In genomic region chrM:13756-14459, GRCh38 we compare ENCODE assay signal across 32 cellular contexts.
"Had no signal": no experiment of that assay in that cellular context is flagged by ENCODE, and none has a peak within 500 bp of the region (broad histone marks: within the 10 kb centered on the region; RNA-seq: fewer than 3 reads in every experiment).

No MANE protein-coding gene starts in this region.

- DNase-seq: Kasumi-1, MG63, NCI-H1048, NCI-H1092 treated with DMSO at 0.1 percent for 48 hours, NCI-H1105 treated with DMSO at 0.1 percent for 48 hours, NCI-H1417, NCI-H1436, NCI-H146, NCI-H1694, NCI-H187, NCI-H1930, NCI-H2029 treated with DMSO at 0.1 percent for 48 hours, NCI-H2081 treated with DMSO at 0.1 percent for 48 hours, NCI-H2107, NCI-H2171, NCI-H226, NCI-H446 treated with DMSO at 0.1 percent for 48 hours, NCI-H510A, NCI-H524, NCI-H526, NCI-H69, NCI-H748 treated with DMSO at 0.1 percent for 48 hours, NCI-H82, PC-9, Peyer's patch, Right ventricle myocardium superior, RPMI8226, SHP77 treated with DMSO at 0.1 percent for 48 hours, SK-N-SH, SW 1271, T-helper 1 cell had no signal

- H3K9ac ChIP-seq: SK-N-SH had no signal

- H2AFZ ChIP-seq: PC-9 had no signal

- H3K4me2 ChIP-seq: PC-9, SK-N-SH had no signal

- H3K4me1 ChIP-seq: Peyer's patch, SJSA1 had no signal

- H3K27ac ChIP-seq: PC-9, Peyer's patch, SJSA1 had no signal

- H3K36me3 ChIP-seq: MG63, Peyer's patch, SJSA1 had no signal

- H3K4me3 ChIP-seq: MG63, PC-9, Peyer's patch, SJSA1 had no signal

- H3K27me3 ChIP-seq: MG63, Peyer's patch, SJSA1 had no signal

- H3K9me3 ChIP-seq: MG63, Peyer's patch, SJSA1, SK-N-SH had no signal
